ENCODE assay signal across 14 cellular contexts in the genomic region with DNA sequence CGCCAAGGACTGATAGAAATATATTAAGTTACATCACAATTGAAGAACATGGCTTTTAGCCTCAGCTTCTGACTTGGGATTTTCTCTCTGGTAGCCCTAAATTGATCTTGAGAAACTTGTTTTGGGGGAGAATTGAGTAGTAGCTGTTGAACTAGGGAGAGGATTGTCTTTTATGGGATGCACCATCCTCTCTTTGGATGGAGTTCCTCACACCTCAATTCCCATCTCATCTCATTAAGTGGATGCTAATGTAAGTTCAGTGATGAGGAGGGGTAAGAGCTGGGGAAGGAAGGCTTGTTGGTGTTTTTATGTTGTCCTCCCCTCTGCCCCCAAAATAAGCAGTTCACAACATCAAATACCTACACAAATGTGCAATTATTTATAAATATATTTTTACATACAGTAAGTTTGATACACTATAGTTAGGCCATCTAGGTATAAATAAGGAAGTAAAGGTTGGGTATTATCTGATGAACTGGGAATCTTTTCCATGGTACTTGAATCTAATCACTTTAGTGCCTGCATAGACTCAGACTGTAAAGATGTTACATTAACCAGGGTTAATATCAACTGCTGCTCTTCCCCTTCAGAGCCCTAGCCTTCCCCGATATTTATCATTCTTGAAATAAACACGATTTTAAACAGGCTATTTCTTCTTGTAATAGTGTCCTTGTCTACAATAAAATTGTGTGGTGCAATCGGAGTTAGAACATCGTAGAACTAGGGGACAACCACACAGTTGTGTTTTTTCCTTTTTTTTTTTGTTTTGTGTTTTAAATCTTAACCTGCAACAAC. TPM values are rescaled to one million over a fixed set of nuclear protein-coding genes. Genes with fewer than 3 reads are reported as not detected.
A peak's percentile ranks its signal among the peaks of the same experiment; 100 is the strongest.
DNase-seq lines count a peak whose midpoint lies in the region; ATAC-seq and TF ChIP-seq lines count a peak whose summit lies in the region.
"Had no signal": no experiment of that assay in that cellular context is flagged by ENCODE, and none has a peak within 500 bp of the region (broad histone marks: within the 10 kb centered on the region; RNA-seq: fewer than 3 reads in every experiment).

No MANE protein-coding gene starts in this region.

- peak overlapping the region; percentile 98 for H3K9ac ChIP-seq in endodermal cell (ENCODE audit: extremely low read depth, low read length, poor library complexity, severe bottlenecking)

- H3K4me3 Mint-ChIP-seq in endodermal cell: peak overlapping the region; percentile 93
- H3K4me3 Mint-ChIP-seq in activated CD4-positive, alpha-beta memory T cell treated with anti-CD3 and anti-CD28 coated beads for 36 hours: no peak overlapping the region

- POLR2A ChIA-PET in activated CD4-positive, alpha-beta memory T cell treated with anti-CD3 and anti-CD28 coated beads for 36 hours (lab: Charles Lee): no interaction called here

- H3K27me3 Mint-ChIP-seq in endodermal cell (ENCODE audit: insufficient read depth): no peaks in the 10 kb centered on the region
- H3K27me3 Mint-ChIP-seq in activated CD4-positive, alpha-beta memory T cell treated with anti-CD3 and anti-CD28 coated beads for 36 hours: peaks cover 34% of the 10 kb centered on the region

- CTCF ChIA-PET in activated CD4-positive, alpha-beta memory T cell treated with anti-CD3 and anti-CD28 coated beads for 36 hours (lab: Charles Lee): no interaction called here

- peaks cover 0 to 59% (median 22%) of the 10 kb centered on the region in 12 donors for H3K4me1 ChIP-seq in heart left ventricle
- H3K4me1 ChIP-seq in endodermal cell (ENCODE audit: control insufficient read depth, insufficient read depth, low read length): peaks cover 5% of the 10 kb centered on the region
- H3K4me1 ChIP-seq in muscle layer of duodenum (ENCODE audit: control insufficient read depth in 1 of 2, insufficient read depth in 2 of 2, low read length in 2 of 2): no peaks in the 10 kb centered on the region
- no peaks in the 10 kb centered on the region for H3K4me1 ChIP-seq in urinary bladder (ENCODE audit: insufficient read depth)
- peaks cover 10% of the 10 kb centered on the region for H3K4me1 ChIP-seq in effector memory CD4-positive, alpha-beta T cell (ENCODE audit: control insufficient read depth, insufficient read depth, low read length, poor library complexity, severe bottlenecking)

- H3K36me3 Mint-ChIP-seq in endodermal cell (ENCODE audit: low read depth): peaks cover 68% of the 10 kb centered on the region
- no peaks in the 10 kb centered on the region for H3K36me3 Mint-ChIP-seq in activated CD4-positive, alpha-beta memory T cell treated with anti-CD3 and anti-CD28 coated beads for 36 hours

- peak overlapping the region; percentile 70 for H3K27ac Mint-ChIP-seq in endodermal cell
- no peak overlapping the region for H3K27ac Mint-ChIP-seq in activated CD4-positive, alpha-beta memory T cell treated with anti-CD3 and anti-CD28 coated beads for 36 hours

- 23 to 31% (median 26%) methylated on average over 5 of the region's 5 CpGs for WGBS in heart left ventricle, 4 donors
- WGBS in endodermal cell (ENCODE audit: insufficient coverage in 1 of 2, insufficient read length in 1 of 2), 2 experiments: 34% methylated on average over 4 of the region's 5 CpGs; no CpG with 5 or more reads in 1 of the 2 experiments
- 25% methylated on average over 5 of the region's 5 CpGs for WGBS in urinary bladder

- H3K27me3 ChIP-seq in heart left ventricle (peaks cover 0 to 22% (median 0%) of the 10 kb centered on the region in 9 donors), endodermal cell (ENCODE audit: control insufficient read depth, insufficient read depth, low read length, poor library complexity, severe bottlenecking) (no peaks in the 10 kb centered on the region), muscle layer of duodenum (ENCODE audit: low read depth, low read length) (no peaks in the 10 kb centered on the region)
- peaks cover 14% of the 10 kb centered on the region for H3K27me3 ChIP-seq in effector memory CD4-positive, alpha-beta T cell (replicated peaks; ENCODE audit: control insufficient read depth, insufficient read depth, low read length, poor library complexity, severe bottlenecking)
- H3K27me3 ChIP-seq: upper lobe of left lung had no signal

- no peak for DNase-seq in heart left ventricle
- no peak for DNase-seq in Right ventricle myocardium superior
- DNase-seq in endodermal cell: no peak
- no peak for DNase-seq in SIG-M5 treated with dmso at 0.1 percent for 504 hours (lab: John Stamatoyannopoulos, UW; ENCODE audit: unreplicated experiment)
- DNase-seq in effector memory CD4-positive, alpha-beta T cell: no peak
- DNase-seq in activated CD4-positive, alpha-beta memory T cell treated with anti-CD3 and anti-CD28 coated beads for 36 hours: no peak
- DNase-seq: activated CD4-positive, CD25-positive, alpha-beta regulatory T cell; Kasumi-1; NCI-H2171; SHP77 treated with DMSO at 0.1 percent for 48 hours; upper lobe of left lung had no signal

- H3K36me3 ChIP-seq in heart left ventricle (peaks cover 0 to under 1% (median 0%) of the 10 kb centered on the region in 9 donors), endodermal cell (ENCODE audit: control insufficient read depth, insufficient read depth, low read length) (peaks cover 41% of the 10 kb centered on the region), muscle layer of duodenum (ENCODE audit: control insufficient read depth in 1 of 2, insufficient read depth in 2 of 2, low read length in 2 of 2) (peaks cover 0 to 8% of the 10 kb centered on the region in 2 donors), urinary bladder (ENCODE audit: insufficient read depth) (peaks cover under 1% of the 10 kb centered on the region)
- H3K36me3 ChIP-seq in effector memory CD4-positive, alpha-beta T cell (ENCODE audit: control insufficient read depth, insufficient read depth, low read length): no peaks in the 10 kb centered on the region
- H3K36me3 ChIP-seq: neutrophil, upper lobe of left lung had no signal

- intact Hi-C loops in heart left ventricle (cut with DNase I): loop anchor here in 9 of 10 donors (2.0 to 10.0 kb wide), 11 partner anchors 143 to 955 kb away; a partner anchor contains a TSS
- intact Hi-C loops in Right ventricle myocardium superior (cut with DNase I): no loop called here
- intact Hi-C loops in activated CD4-positive, alpha-beta memory T cell treated with anti-CD3 and anti-CD28 coated beads for 36 hours (cut with micrococcal nuclease): no loop called here

- no peak for TF ChIP-seq POLR2A in heart left ventricle (IDR thresholded peaks at IDR 0.05)

- H3K9me3 ChIP-seq in heart left ventricle (no peaks in the 10 kb centered on the region), endodermal cell (ENCODE audit: control insufficient read depth, low read length) (no peaks in the 10 kb centered on the region), muscle layer of duodenum (ENCODE audit: control insufficient read depth in 1 of 2, low read length in 2 of 2) (no peaks in the 10 kb centered on the region)
- H3K9me3 ChIP-seq in effector memory CD4-positive, alpha-beta T cell (ENCODE audit: control insufficient read depth, low read length): no peaks in the 10 kb centered on the region
- H3K9me3 ChIP-seq: neutrophil, upper lobe of left lung had no signal

- TF ChIP-seq CTCF in heart left ventricle (IDR thresholded peaks at IDR 0.05) (no peak), endodermal cell (conservative IDR thresholded peaks at IDR 0.05) (no peak)

- H3K27ac ChIP-seq in heart left ventricle (peak overlapping the region in 11 of 12 donors; percentile 53 to 95 (median 92)), endodermal cell (ENCODE audit: low read depth, low read length) (no peak overlapping the region), muscle layer of duodenum (ENCODE audit: low read length) (peak overlapping the region; percentile 94), urinary bladder (ENCODE audit: low read depth) (no peak overlapping the region)
- H3K27ac ChIP-seq in effector memory CD4-positive, alpha-beta T cell (ENCODE audit: insufficient read depth, low read length, poor library complexity, severe bottlenecking): no peak overlapping the region
- H3K27ac ChIP-seq: neutrophil had no signal

- no peak for ATAC-seq in heart left ventricle
- ATAC-seq in Right ventricle myocardium superior (ENCODE audit: poor library complexity): no peak

- H3K4me3 ChIP-seq in heart left ventricle (peak overlapping the region in 10 of 12 donors; percentile 11 to 86 (median 77)), endodermal cell (ENCODE audit: low read length) (peak overlapping the region; percentile 88), muscle layer of duodenum (ENCODE audit: low read depth in 1 of 2, low read length in 2 of 2) (peak overlapping the region; percentile 24 to 46), urinary bladder (ENCODE audit: low read depth, low read length) (peak overlapping the region; percentile 33)
- H3K4me3 ChIP-seq in effector memory CD4-positive, alpha-beta T cell (ENCODE audit: insufficient read depth, low read depth, low read length, poor library complexity, severe bottlenecking): no peak overlapping the region

- H3K4me1 Mint-ChIP-seq in endodermal cell: peaks cover 49% of the 10 kb centered on the region
- H3K4me1 Mint-ChIP-seq in activated CD4-positive, alpha-beta memory T cell treated with anti-CD3 and anti-CD28 coated beads for 36 hours (ENCODE audit: low read depth): peaks cover 17% of the 10 kb centered on the region

- no peaks in the 10 kb centered on the region for H3K9me3 Mint-ChIP-seq in endodermal cell
- no peaks in the 10 kb centered on the region for H3K9me3 Mint-ChIP-seq in activated CD4-positive, alpha-beta memory T cell treated with anti-CD3 and anti-CD28 coated beads for 36 hours

RNA-seq across cellular contexts. Expression of a gene that starts 4.2 kb away (rescaled TPM):
- total RNA-seq in heart left ventricle (100 to 1,000 TPM; 158 to 404 (median 233) TPM), Right ventricle myocardium superior (214 TPM), endodermal cell (1,000 to 10,000 TPM in 1 of 2 donors, 100 to 1,000 TPM in 1; 706 to 1,121 TPM), urinary bladder (160 TPM)
- polyA plus RNA-seq in heart left ventricle (100 to 1,000 TPM; 103 to 121 TPM), urinary bladder (117 TPM)
- polyA plus RNA-seq in endodermal cell (2013, experiment 1 of 2): 507 TPM
- polyA plus RNA-seq in endodermal cell (2013, experiment 2 of 2): 485 TPM
- total RNA-seq in activated CD4-positive, alpha-beta memory T cell treated with anti-CD3 and anti-CD28 coated beads for 36 hours: not detected

Comparison
In these comparisons a context has a peak if more than half of its experiments do, and no peak if none do; other contexts are left out.
1. intact Hi-C loops: an anchor here in heart left ventricle (2.0 to 10.0 kb wide); none called in Right ventricle myocardium superior and activated CD4-positive, alpha-beta memory T cell treated with anti-CD3 and anti-CD28 coated beads for 36 hours.
2. H3K27ac ChIP-seq: peak in heart left ventricle (11 of 12) and muscle layer of duodenum (single experiment); none in endodermal cell (single experiment), urinary bladder (single experiment) and effector memory CD4-positive, alpha-beta T cell (single experiment).
3. RNA of a gene that starts 4.2 kb away (total RNA-seq): 706 to 1,121 TPM in endodermal cell, 158 to 404 TPM in heart left ventricle, 214 TPM in Right ventricle myocardium superior (single experiment) and 160 TPM in urinary bladder (single experiment); not detected in activated CD4-positive, alpha-beta memory T cell treated with anti-CD3 and anti-CD28 coated beads for 36 hours; every median in the first group is over 100 times any median in the second.